ENCODE assay signal across 17 cellular contexts in genomic region chr18:79615586-79615985, GRCh38.
DNase-seq lines count a peak whose midpoint lies in the region; ATAC-seq, FAIRE-seq and TF ChIP-seq lines count a peak whose summit lies in the region.
"Had no signal": no experiment of that assay in that cellular context is flagged by ENCODE, and none has a peak within 500 bp of the region (broad histone marks: within the 10 kb centered on the region; RNA-seq: fewer than 3 reads in every experiment).

No MANE protein-coding gene starts in this region.

- H3K4me2 ChIP-seq in OCI-LY3 (ENCODE audit: low read length): peak overlapping the region; percentile 36
- H3K4me2 ChIP-seq: BLaER1 treated with 17β-estradiol and CSF1 and Interleukin-3, amounts not matched to agents 10 nM and 100 nM; GM23338 had no signal

- no peak for FAIRE-seq in kidney (lab: Jason Lieb, UNC)
- FAIRE-seq: HTR-8/SVneo had no signal

- no peak overlapping the region for H3K4me3 ChIP-seq in right cardiac atrium (ENCODE audit: low read length)
- 0 out of 2 replicates have a peak overlapping the region, but pooled peaks have one; percentile 3 for H3K4me3 ChIP-seq in OCI-LY3 (ENCODE audit: low read length)
- H3K4me3 ChIP-seq in kidney (ENCODE audit: low read length in 2 of 2): no peak overlapping the region
- H3K4me3 ChIP-seq in spleen: no peak overlapping the region
- H3K4me3 ChIP-seq: BLaER1 treated with 17β-estradiol and CSF1 and Interleukin-3, amounts not matched to agents 10 nM and 100 nM; GM23338 had no signal

- no peaks in the 10 kb centered on the region for H3K27me3 ChIP-seq in right cardiac atrium (ENCODE audit: control insufficient read depth, insufficient read depth)
- H3K27me3 ChIP-seq in OCI-LY3 (ENCODE audit: low read depth, low read length): no peaks in the 10 kb centered on the region
- peaks cover 0 to 26% (median 10%) of the 10 kb centered on the region in 7 donors for H3K27me3 ChIP-seq in spleen (replicated peaks in 1 of 7)
- H3K27me3 ChIP-seq: BLaER1 treated with 17β-estradiol and CSF1 and Interleukin-3, amounts not matched to agents 10 nM and 100 nM had no signal

- H4K20me1 ChIP-seq in OCI-LY3 (ENCODE audit: insufficient read depth, low read length): no peaks in the 10 kb centered on the region
- H4K20me1 ChIP-seq: BLaER1 treated with 17β-estradiol and CSF1 and Interleukin-3, amounts not matched to agents 10 nM and 100 nM had no signal

- H3K9me3 ChIP-seq in right cardiac atrium (ENCODE audit: control insufficient read depth, low read length) (no peaks in the 10 kb centered on the region), OCI-LY3 (ENCODE audit: insufficient read depth, low read length) (no peaks in the 10 kb centered on the region), kidney (ENCODE audit: control insufficient read depth in 1 of 2, low read length in 2 of 2) (no peaks in the 10 kb centered on the region), spleen (peaks cover 0 to 3% (median 0%) of the 10 kb centered on the region in 8 donors)

- WGBS in right cardiac atrium: 80% methylated on average over 7 of the region's 7 CpGs
- WGBS in spleen, 5 donors: 72 to 88% (median 83%) methylated on average over 7 of the region's 7 CpGs

- H3K79me2 ChIP-seq in OCI-LY3 (ENCODE audit: low read length): no peaks in the 10 kb centered on the region

- no peaks in the 10 kb centered on the region for H3K36me3 ChIP-seq in OCI-LY3 (replicated peaks; ENCODE audit: low read depth, low read length)
- H3K36me3 ChIP-seq in kidney (ENCODE audit: control insufficient read depth in 1 of 2, insufficient read depth in 2 of 2, low read length in 2 of 2): no peaks in the 10 kb centered on the region
- H3K36me3 ChIP-seq in spleen: no peaks in the 10 kb centered on the region

- H3K9ac ChIP-seq in OCI-LY3 (ENCODE audit: low read length) (no peak overlapping the region), kidney (ENCODE audit: low read length in 2 of 2) (no peak overlapping the region)
- H3K9ac ChIP-seq: BLaER1 treated with 17β-estradiol and CSF1 and Interleukin-3, amounts not matched to agents 10 nM and 100 nM had no signal

- ATAC-seq in Right ventricle myocardium superior (ENCODE audit: poor library complexity): no peak
- no peak for ATAC-seq in right cardiac atrium
- ATAC-seq: CD8-positive, alpha-beta T cell; GM23338; HCT116 had no signal

- H3K4me1 ChIP-seq in right cardiac atrium (ENCODE audit: control insufficient read depth, insufficient read depth, low read length) (no peaks in the 10 kb centered on the region), OCI-LY3 (ENCODE audit: low read length) (peaks cover 8% of the 10 kb centered on the region), kidney (ENCODE audit: control insufficient read depth in 1 of 2, insufficient read depth in 1 of 2, low read depth in 1 of 2, low read length in 2 of 2) (no peaks in the 10 kb centered on the region), spleen (peaks cover 0 to 5% (median 0%) of the 10 kb centered on the region in 6 donors)

- peak; percentile 17 for DNase-seq in Right ventricle myocardium superior
- no peak for DNase-seq in right cardiac atrium
- DNase-seq in kidney: peak; percentile 17
- peak; percentile 36 for DNase-seq in spleen
- no peak for DNase-seq in GOT3 (lab: John Stamatoyannopoulos, UW)
- DNase-seq in NCI-H1105 (lab: John Stamatoyannopoulos, UW): no peak
- DNase-seq: Calu3; CD8-positive, alpha-beta T cell; DMS79 treated with DMSO at 0.1 percent for 48 hours; GF-D8; H7; HFFc6 had no signal

- no peak for TF ChIP-seq CTCF in OCI-LY3 (IDR thresholded peaks at IDR 0.05; ENCODE audit: low read depth, low read length)
- no peak for TF ChIP-seq CTCF in kidney (IDR thresholded peaks at IDR 0.05; ENCODE audit: borderline replicate concordance, extremely low read depth, insufficient read depth)
- no peak for TF ChIP-seq CTCF in spleen (IDR thresholded peaks at IDR 0.05 in 8 of 11, conservative IDR thresholded peaks at IDR 0.05 in 3 of 11)

- intact Hi-C loops in Right ventricle myocardium superior (cut with DNase I): no loop called here
- intact Hi-C loops in right cardiac atrium (cut with DNase I): no loop called here
- intact Hi-C loops in kidney (cut with DNase I): no loop called here
- intact Hi-C loops in spleen (cut with DNase I; ENCODE audit: low total_unique reads): no loop called here

- H2AFZ ChIP-seq in OCI-LY3 (ENCODE audit: low read depth, low read length): peak overlapping the region; percentile 11; the same call in 1 of the 2 replicates

- H3K27ac ChIP-seq in right cardiac atrium (ENCODE audit: low read length) (no peak overlapping the region), OCI-LY3 (ENCODE audit: low read length) (no peak overlapping the region), kidney (ENCODE audit: low read depth in 2 of 2, low read length in 2 of 2) (no peak overlapping the region), spleen (no peak overlapping the region)
- H3K27ac ChIP-seq: BLaER1 treated with 17β-estradiol and CSF1 and Interleukin-3, amounts not matched to agents 10 nM and 100 nM had no signal

- TF ChIP-seq POLR2A in spleen (IDR thresholded peaks at IDR 0.05): no peak

Comparison
In these comparisons a context has a peak if more than half of its experiments do, and no peak if none do; other contexts are left out.
1. DNase-seq: peak in Right ventricle myocardium superior (single experiment), kidney (single experiment) and spleen (single experiment); none in right cardiac atrium (0 of 3), GOT3 (single experiment) and NCI-H1105 (single experiment).